In genomic region chr17:78709688-78710290, GRCh38 we compare ENCODE assay signal across 12 cellular contexts.
DNase-seq lines count a peak whose midpoint lies in the region; ATAC-seq, FAIRE-seq and TF ChIP-seq lines count a peak whose summit lies in the region.
"Had no signal": no experiment of that assay in that cellular context is flagged by ENCODE, and none has a peak within 500 bp of the region (broad histone marks: within the 10 kb centered on the region; RNA-seq: fewer than 3 reads in every experiment).

No MANE protein-coding gene starts in this region.

- peak overlapping the region; percentile 3 to 59 for H3K27ac Mint-ChIP-seq in stimulated activated naive CD8-positive, alpha-beta T cell treated with anti-CD3 and anti-CD28 coated beads, Interleukin-15, amount 100 ng/mL, for 72 hours

- no peak for TF ChIP-seq RAD21 in SK-N-SH (IDR thresholded peaks at IDR 0.05; ENCODE audit: low read length)
- TF ChIP-seq RAD21 in K562 (CRISPR knock-in tag; conservative IDR thresholded peaks at IDR 0.05 in 1 of 2, IDR thresholded peaks at IDR 0.05 in 1 of 2): no peak

- no peak for FAIRE-seq in K562 (lab: Jason Lieb, UNC)
- FAIRE-seq: H1 had no signal

- peaks cover 35% of the 10 kb centered on the region for H3K36me3 Mint-ChIP-seq in activated T-cell treated with anti-CD3 and anti-CD28 coated beads, Interleukin-2, amount 50 U/mL, for 4 hours (ENCODE audit: insufficient read depth)

- peaks cover 9 to 63% of the 10 kb centered on the region in 2 experiments for H3K4me1 ChIP-seq in SK-N-SH (ENCODE audit: control insufficient read depth in 1 of 2, insufficient read depth in 2 of 2, low read depth in 1 of 2, low read length in 1 of 2)
- H3K4me1 ChIP-seq in K562 (replicated peaks in 1 of 2; ENCODE audit: control insufficient read depth in 2 of 2, insufficient read depth in 2 of 2, low read length in 2 of 2): peaks cover 5 to 21% of the 10 kb centered on the region in 2 experiments; a peak in 4 of 5 replicates

- no peak for TF ChIP-seq POLR2A in K562 (conservative IDR thresholded peaks at IDR 0.05)

- H3K27me3 ChIP-seq in SK-N-SH (ENCODE audit: insufficient read depth) (no peaks in the 10 kb centered on the region), K562 (ENCODE audit: control insufficient read depth in 2 of 2, insufficient read depth in 2 of 2, low read length in 2 of 2) (no peaks in the 10 kb centered on the region)
- H3K27me3 ChIP-seq: ascending aorta, vagina had no signal

- CTCF ChIA-PET in SK-N-SH (lab: Yijun Ruan, JAX) (interaction anchor here (0.6 to 9.0 kb wide), 43 partner anchors 8 to 1195 kb away, joined by 3 to 351 read pairs (median 7); no protein-coding TSS in a partner anchor), K562 (lab: Yijun Ruan, JAX; ENCODE audit: low intra/inter-chr PET ratio) (interaction anchor here (1.1 kb wide), 1 partner anchor 213 kb away, joined by 3 read pairs; no protein-coding TSS in a partner anchor)

- no peaks in the 10 kb centered on the region for H3K9me3 ChIP-seq in SK-N-SH
- no peaks in the 10 kb centered on the region for H3K9me3 ChIP-seq in K562 (replicated peaks; ENCODE audit: control insufficient read depth, insufficient read depth, low read depth, low read length)
- H3K9me3 ChIP-seq: ascending aorta, vagina had no signal

- H3K9ac ChIP-seq in SK-N-SH: no peak overlapping the region
- H3K9ac ChIP-seq in K562 (ENCODE audit: insufficient read depth in 1 of 2, low read depth in 2 of 2, low read length in 2 of 2): peak overlapping the region in 1 of 2 experiments; percentile 10; a peak in 1 of 4 replicates

- H3K79me2 ChIP-seq in SK-N-SH (ENCODE audit: insufficient read depth) (peaks cover 32% of the 10 kb centered on the region), K562 (ENCODE audit: control insufficient read depth, insufficient read depth, low read length) (peaks cover 15% of the 10 kb centered on the region; the same call in 2 of the 3 replicates)

- H3K4me3 ChIP-seq in SK-N-SH (ENCODE audit: low read depth in 2 of 2, low read length in 1 of 2): no peak overlapping the region
- no peak overlapping the region for H3K4me3 ChIP-seq in K562
- H3K4me3 ChIP-seq: ascending aorta, vagina had no signal

- in situ Hi-C loops in K562 (cut with MboI): no loop called here

- peaks cover 11% of the 10 kb centered on the region for H3F3A ChIP-seq in SK-N-SH (replicated peaks; ENCODE audit: insufficient read depth)

- peak overlapping the region; percentile 11 to 83; a peak in 3 of 4 replicates for H3K27ac ChIP-seq in SK-N-SH (ENCODE audit: low read depth in 2 of 2, low read length in 1 of 2)
- H3K27ac ChIP-seq in K562 (ENCODE audit: extremely low read depth, low read depth, low read length): no peak overlapping the region
- H3K27ac ChIP-seq: ascending aorta, vagina had no signal

- no peaks in the 10 kb centered on the region for H3K27me3 Mint-ChIP-seq in activated T-cell treated with anti-CD3 and anti-CD28 coated beads, Interleukin-2, amount 50 U/mL, for 4 hours (ENCODE audit: low read depth)
- H3K27me3 Mint-ChIP-seq in stimulated activated naive CD8-positive, alpha-beta T cell treated with anti-CD3 and anti-CD28 coated beads, Interleukin-15, amount 100 ng/mL, for 72 hours: no peaks in the 10 kb centered on the region

- ATAC-seq in activated T-cell treated with anti-CD3 and anti-CD28 coated beads, Interleukin-2, amount 50 U/mL, for 4 hours: peak; percentile 14 to 54
- no peak; the same call in 2 of the 3 replicates for ATAC-seq in K562
- peak; percentile 15 for ATAC-seq in stimulated activated naive CD8-positive, alpha-beta T cell treated with anti-CD3 and anti-CD28 coated beads, Interleukin-15, amount 100 ng/mL, for 72 hours

- H2AFZ ChIP-seq in SK-N-SH (ENCODE audit: low read depth) (no peak overlapping the region), K562 (ENCODE audit: low read depth, low read length) (no peak overlapping the region)

- H3K4me1 Mint-ChIP-seq in activated T-cell treated with anti-CD3 and anti-CD28 coated beads, Interleukin-2, amount 50 U/mL, for 4 hours (ENCODE audit: low read depth): peaks cover 63% of the 10 kb centered on the region
- H3K4me1 Mint-ChIP-seq in stimulated activated naive CD8-positive, alpha-beta T cell treated with anti-CD3 and anti-CD28 coated beads, Interleukin-15, amount 100 ng/mL, for 72 hours: peaks cover 72% of the 10 kb centered on the region

- intact Hi-C loops in K562 (cut with micrococcal nuclease): loop anchor here (5.0 to 10.0 kb wide), 2 partner anchors 212 to 265 kb away; no protein-coding TSS in a partner anchor

- H3K4me2 ChIP-seq in SK-N-SH: no peak overlapping the region
- no peak overlapping the region for H3K4me2 ChIP-seq in K562 (ENCODE audit: insufficient read depth, low read length)

- no peaks in the 10 kb centered on the region for H3K9me2 ChIP-seq in SK-N-SH

- peaks cover 6 to 12% of the 10 kb centered on the region in 2 experiments for H3K36me3 ChIP-seq in SK-N-SH (replicated peaks in 1 of 2; ENCODE audit: control insufficient read depth in 1 of 2, insufficient read depth in 2 of 2, low read length in 1 of 2)
- H3K36me3 ChIP-seq in K562 (ENCODE audit: control insufficient read depth, insufficient read depth, low read length): peaks cover 13% of the 10 kb centered on the region; the same call in 1 of the 3 replicates

- H3K9me1 ChIP-seq in K562 (ENCODE audit: control insufficient read depth, insufficient read depth, low read length): no peaks in the 10 kb centered on the region

- no TSS peak for BruUV-seq in K562 (replicated peaks; lab: Mats Ljungman, UMichigan)

- H4K20me1 ChIP-seq in SK-N-SH (ENCODE audit: insufficient read depth) (no peaks in the 10 kb centered on the region), K562 (replicated peaks; ENCODE audit: control insufficient read depth, insufficient read depth, low read length) (peaks cover 25% of the 10 kb centered on the region)

- H3K9me3 Mint-ChIP-seq in activated T-cell treated with anti-CD3 and anti-CD28 coated beads, Interleukin-2, amount 50 U/mL, for 4 hours: no peaks in the 10 kb centered on the region
- no peaks in the 10 kb centered on the region for H3K9me3 Mint-ChIP-seq in stimulated activated naive CD8-positive, alpha-beta T cell treated with anti-CD3 and anti-CD28 coated beads, Interleukin-15, amount 100 ng/mL, for 72 hours

- POLR2A ChIA-PET in SK-N-SH (lab: Yijun Ruan, JAX) (interaction anchor here (0.6 kb wide), 1 partner anchor 14 kb away, joined by 3 read pairs; no protein-coding TSS in a partner anchor), K562 (lab: Yijun Ruan, JAX) (interaction anchor here (0.8 to 1.6 kb wide), 5 partner anchors 9 to 27 kb away, joined by 3 to 4 read pairs (median 3); no protein-coding TSS in a partner anchor)

- WGBS in SK-N-SH (ENCODE audit: low lambda C conversion rate): 71% methylated on average over 7 of the region's 7 CpGs
- 18% methylated on average over 7 of the region's 7 CpGs for WGBS in K562 (ENCODE audit: insufficient coverage, low coverage, missing lambda C conversion rate)

- TF ChIP-seq EP300 in SK-N-SH (IDR thresholded peaks at IDR 0.05; ENCODE audit: borderline replicate concordance in 1 of 2, low read depth in 1 of 2, low read length in 1 of 2) (peak in 1 of 2 experiments; percentile 40; a peak in 1 of 4 replicates), K562 (IDR thresholded peaks at IDR 0.05; ENCODE audit: low read length) (peak; percentile 43; the same call in 1 of the 2 replicates)

- no peak overlapping the region for H3K4me3 Mint-ChIP-seq in activated T-cell treated with anti-CD3 and anti-CD28 coated beads, Interleukin-2, amount 50 U/mL, for 4 hours
- H3K4me3 Mint-ChIP-seq in stimulated activated naive CD8-positive, alpha-beta T cell treated with anti-CD3 and anti-CD28 coated beads, Interleukin-15, amount 100 ng/mL, for 72 hours: peak overlapping the region; percentile 32 to 46

- no peak for DNase-seq in activated T-cell treated with anti-CD3 and anti-CD28 coated beads, Interleukin-2, amount 50 U/mL, for 4 hours
- no peak for DNase-seq in activated T-cell treated with anti-CD3 and anti-CD28 coated beads for 4 hours
- no peak for DNase-seq in SK-N-SH
- no peak for DNase-seq in K562 (ENCODE audit: extremely low read depth in 1 of 4, low spot score in 3 of 4)
- DNase-seq in stimulated activated naive CD8-positive, alpha-beta T cell treated with anti-CD3 and anti-CD28 coated beads, Interleukin-15, amount 100 ng/mL, for 72 hours: no peak
- no peak for DNase-seq in DMS 273 treated with DMSO at 0.1 percent for 48 hours (lab: John Stamatoyannopoulos, UW)
- DNase-seq in GM03348 (ENCODE audit: low spot score): no peak
- DNase-seq in dedifferentiated amniotic fluid mesenchymal stem cell (ENCODE audit: extremely low spot score): no peak
- DNase-seq: NCI-H2107 had no signal

- TF ChIP-seq CTCF in SK-N-SH (IDR thresholded peaks at IDR 0.05): no peak
- no peak for TF ChIP-seq CTCF in K562 (IDR thresholded peaks at IDR 0.05 in 2 of 3, conservative IDR thresholded peaks at IDR 0.05 in 1 of 3; ENCODE audit: insufficient read depth in 2 of 3, low read depth in 1 of 3, low read length in 3 of 3)

TF ChIP-seq in SK-N-SH, 30 proteins besides CTCF, POLR2A, EP300 and RAD21 (continues in another document):
- TF ChIP-seq PBX3 (IDR thresholded peaks at IDR 0.05): no peak
- no peak for TF ChIP-seq MEF2A (IDR thresholded peaks at IDR 0.05; ENCODE audit: borderline replicate concordance, low read depth)

TF ChIP-seq in K562, 482 proteins besides CTCF, POLR2A, EP300 and RAD21 (continues in another document):
- TF ChIP-seq ARID1B (IDR thresholded peaks at IDR 0.05) (peak; percentile 52), E4F1 (CRISPR knock-in tag; IDR thresholded peaks at IDR 0.05; ENCODE audit: borderline replicate concordance) (no peak), ZBTB1 (CRISPR knock-in tag; IDR thresholded peaks at IDR 0.05; ENCODE audit: borderline replicate concordance, low read depth) (no peak)
